ENCODE assay signal across 8 cellular contexts in genomic region chr3:43690400-43691119, GRCh38. TPM values are rescaled to one million over a fixed set of nuclear protein-coding genes. Genes with fewer than 3 reads are reported as not detected.
A peak's percentile ranks its signal among the peaks of the same experiment; 100 is the strongest.
DNase-seq lines count a peak whose midpoint lies in the region; ATAC-seq and TF ChIP-seq lines count a peak whose summit lies in the region.

ABHD5 (plus strand) TSS chr3:43690938; CDS start chr3:43690993, 55 bp downstream.

- H4K91ac ChIP-seq in trophoblast cell (ENCODE audit: low read depth, low read length), result peak within 1 kb of the TSS; percentile 91

- TF ChIP-seq EP300 in transverse colon (IDR thresholded peaks at IDR 0.05; ENCODE audit: low read depth), result no peak

- H3K27ac ChIP-seq in cardiac muscle cell, result peak within 1 kb of the TSS; percentile 96
- peak within 1 kb of the TSS; percentile 90 for H3K27ac ChIP-seq in trophoblast cell (ENCODE audit: low read depth, low read length)
- peak within 1 kb of the TSS; percentile 93 to 98 (median 96) for H3K27ac ChIP-seq in transverse colon

- TF ChIP-seq CTCF in GM12872 (IDR thresholded peaks at IDR 0.05; ENCODE audit: insufficient read depth, low read depth, low read length) (peak; percentile 40; the same call in 2 of the 3 replicates), cardiac muscle cell (IDR thresholded peaks at IDR 0.05; ENCODE audit: low read depth, low read length) (peak; percentile 25), transverse colon (IDR thresholded peaks at IDR 0.05) (peak in 2 of 5 experiments; percentile 24 to 27)

- intact Hi-C loops in transverse colon (cut with DNase I; ENCODE audit: low total_unique reads), result loop anchor here (5.0 kb wide), 1 partner anchor 68 kb away; the partner anchor contains the start of gene ANO10

- H3K23ac ChIP-seq in trophoblast cell (ENCODE audit: low read length), result no peak within 1 kb of the TSS

- peak within 1 kb of the TSS; percentile 76 for H3K18ac ChIP-seq in trophoblast cell (ENCODE audit: low read length)

- peaks cover 4% of the 10 kb centered on the region for H3K27me3 Mint-ChIP-seq in activated naive CD8-positive, alpha-beta T cell treated with anti-CD3 and anti-CD28 coated beads, Interleukin-2, amount 50 U/mL, for 24 hours

- peaks cover 2% of the 10 kb centered on the region for H3K36me3 Mint-ChIP-seq in activated naive CD8-positive, alpha-beta T cell treated with anti-CD3 and anti-CD28 coated beads, Interleukin-2, amount 50 U/mL, for 24 hours (ENCODE audit: low read depth)

- no CpG with 5 or more reads among the region's 71 CpGs for WGBS in trophoblast cell (ENCODE audit: extremely low coverage, insufficient coverage, insufficient read length)
- WGBS in transverse colon (ENCODE audit: low coverage in 1 of 2), 2 donors, result 3% methylated on average over 28 of the region's 71 CpGs; no CpG with 5 or more reads in 1 of the 2 donors

- H2AFZ ChIP-seq in trophoblast cell (ENCODE audit: insufficient read depth, low read length, poor library complexity), result peak within 1 kb of the TSS; percentile 95

- H4K12ac ChIP-seq in trophoblast cell (ENCODE audit: low read depth, low read length), result peak within 1 kb of the TSS; percentile 95

- H3K4me3 Mint-ChIP-seq in activated naive CD8-positive, alpha-beta T cell treated with anti-CD3 and anti-CD28 coated beads, Interleukin-2, amount 50 U/mL, for 24 hours, result peak within 1 kb of the TSS; percentile 84

- H3K27ac Mint-ChIP-seq in activated naive CD8-positive, alpha-beta T cell treated with anti-CD3 and anti-CD28 coated beads, Interleukin-2, amount 50 U/mL, for 24 hours, result peak within 1 kb of the TSS; percentile 68

- peak; percentile 100 for TF ChIP-seq POLR2A in transverse colon (IDR thresholded peaks at IDR 0.05)

- H3K9me3 Mint-ChIP-seq in activated naive CD8-positive, alpha-beta T cell treated with anti-CD3 and anti-CD28 coated beads, Interleukin-2, amount 50 U/mL, for 24 hours, result no peaks in the 10 kb centered on the region

- peak within 1 kb of the TSS; percentile 28 for H2AK5ac ChIP-seq in trophoblast cell (ENCODE audit: low read length)

- ATAC-seq in HG02623 (IDR thresholded peaks at IDR 0.05; ENCODE audit: unreplicated experiment), result peak; percentile 86
- peak; percentile 94 for ATAC-seq in activated naive CD8-positive, alpha-beta T cell treated with anti-CD3 and anti-CD28 coated beads, Interleukin-2, amount 50 U/mL, for 24 hours

- no peaks in the 10 kb centered on the region for H3K9me3 ChIP-seq in cardiac muscle cell (ENCODE audit: low read depth)
- H3K9me3 ChIP-seq in trophoblast cell (ENCODE audit: insufficient read depth, low read depth, low read length), result peaks cover 2% of the 10 kb centered on the region
- H3K9me3 ChIP-seq in transverse colon, result no peaks in the 10 kb centered on the region

- H3K14ac ChIP-seq in trophoblast cell (ENCODE audit: low read length), result peak within 1 kb of the TSS; percentile 95

- H2BK5ac ChIP-seq in trophoblast cell (ENCODE audit: low read depth, low read length, poor library complexity), result peak within 1 kb of the TSS; percentile 91

- peaks cover 28% of the 10 kb centered on the region for H3K4me1 Mint-ChIP-seq in activated naive CD8-positive, alpha-beta T cell treated with anti-CD3 and anti-CD28 coated beads, Interleukin-2, amount 50 U/mL, for 24 hours

- H4K8ac ChIP-seq in trophoblast cell (ENCODE audit: low read depth, low read length), result peak within 1 kb of the TSS; percentile 93

- peak within 1 kb of the TSS; percentile 87 for H2BK120ac ChIP-seq in trophoblast cell (ENCODE audit: insufficient read depth, low read length, poor library complexity)

- H3K36me3 ChIP-seq in cardiac muscle cell, result no peaks in the 10 kb centered on the region
- no peaks in the 10 kb centered on the region for H3K36me3 ChIP-seq in trophoblast cell (ENCODE audit: control insufficient read depth in 1 of 2, insufficient read depth in 2 of 2, low read length in 2 of 2)
- no peaks in the 10 kb centered on the region for H3K36me3 ChIP-seq in transverse colon

- peak within 1 kb of the TSS; percentile 97 for H3K4me3 ChIP-seq in cardiac muscle cell
- H3K4me3 ChIP-seq in trophoblast cell (ENCODE audit: low read depth, low read length), result peak within 1 kb of the TSS; percentile 94
- peak within 1 kb of the TSS; percentile 65 to 95 (median 76) for H3K4me3 ChIP-seq in transverse colon

- in situ Hi-C loops in transverse colon (cut with MboI; ENCODE audit: low pct_ligation_motif_present in 1 of 4, low pct_unique_long_range_greater_than_20kb in 1 of 4, low sequenced_read_pairs in 3 of 4), result no loop called here

- peak within 1 kb of the TSS; percentile 67 for H3K4ac ChIP-seq in trophoblast cell (ENCODE audit: low read depth, low read length)

- H3K4me2 ChIP-seq in trophoblast cell (ENCODE audit: low read length), result peak within 1 kb of the TSS; percentile 97

- peaks cover 8% of the 10 kb centered on the region for H3K79me2 ChIP-seq in trophoblast cell (ENCODE audit: control insufficient read depth, insufficient read depth, low read length, poor library complexity)

- H3K4me1 ChIP-seq in cardiac muscle cell (ENCODE audit: low read depth), result peaks cover 4% of the 10 kb centered on the region
- peaks cover 0 to 6% of the 10 kb centered on the region in 2 experiments for H3K4me1 ChIP-seq in trophoblast cell (ENCODE audit: control insufficient read depth in 1 of 2, insufficient read depth in 2 of 2, low read length in 2 of 2)
- peaks cover 5 to 32% (median 13%) of the 10 kb centered on the region in 4 donors for H3K4me1 ChIP-seq in transverse colon

- H3K27me3 ChIP-seq in cardiac muscle cell (no peaks in the 10 kb centered on the region), trophoblast cell (ENCODE audit: insufficient read depth, low read length) (no peaks in the 10 kb centered on the region), transverse colon (no peaks in the 10 kb centered on the region)

- DNase-seq in NCI-H1092 treated with DMSO at 0.1 percent for 48 hours (lab: John Stamatoyannopoulos, UW), result peak; percentile 84
- DNase-seq in SW 1271 (lab: John Stamatoyannopoulos, UW), result peak; percentile 83 to 93
- DNase-seq in activated naive CD8-positive, alpha-beta T cell treated with anti-CD3 and anti-CD28 coated beads, Interleukin-2, amount 50 U/mL, for 24 hours, result peak; percentile 92
- DNase-seq in cardiac muscle cell (ENCODE audit: low read depth in 1 of 2, low spot score in 1 of 2), result peak; percentile 98
- DNase-seq in trophoblast cell, result peak; percentile 97 to 99
- DNase-seq in transverse colon, result peak; percentile 92

- H3K9ac ChIP-seq in trophoblast cell (ENCODE audit: low read length), result peak within 1 kb of the TSS; percentile 88

- H3K79me1 ChIP-seq in trophoblast cell (ENCODE audit: low read length), result peaks cover 11% of the 10 kb centered on the region

- peak within 1 kb of the TSS; percentile 56 for H2BK12ac ChIP-seq in trophoblast cell (ENCODE audit: low read length)

RNA-seq across cellular contexts. Expression of gene ABHD5, which starts in this region (rescaled TPM):
- 4.3 and 7.1 TPM in 2 replicates for total RNA-seq in cardiac muscle cell
- polyA plus RNA-seq in cardiac muscle cell, result 11.3 and 12.4 TPM in 2 replicates
- 51.1 and 58.1 TPM in 2 replicates for polyA plus RNA-seq in trophoblast cell (2013)
- 100 to 1,000 TPM in 1 of 4 donors, 10 to 100 TPM in 3; 36.2 to 304 (median 48.0) TPM for total RNA-seq in transverse colon

Comparison
In these comparisons a context has a peak if more than half of its experiments do, and no peak if none do; other contexts are left out.
1. Peak in every context shown above with its lines: DNase-seq, ATAC-seq, H3K4me3 ChIP-seq and H3K27ac ChIP-seq.